20 cellular contexts compared by ENCODE assay signal in the genomic region with DNA sequence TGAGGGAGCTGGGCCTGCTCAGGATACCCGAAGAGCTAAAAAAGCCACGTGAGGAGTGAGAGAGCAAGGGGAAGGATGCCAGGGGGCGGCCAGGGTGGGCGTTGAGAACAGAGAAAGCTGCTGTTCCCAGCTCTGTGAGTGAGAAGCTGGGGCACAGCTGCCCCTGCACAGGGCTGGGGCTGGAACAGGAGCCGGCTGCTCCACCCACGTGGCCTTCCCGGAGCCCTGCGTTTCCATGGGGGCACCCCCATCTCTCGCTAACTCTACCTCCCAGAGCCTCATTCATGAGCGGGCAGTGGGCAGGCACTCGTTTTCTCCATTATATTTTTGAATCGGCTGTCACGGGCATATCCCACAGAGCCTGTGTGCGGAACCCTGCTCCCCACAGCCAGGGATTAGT. TPM values are rescaled to one million over a fixed set of nuclear protein-coding genes. Genes with fewer than 3 reads are reported as not detected.
DNase-seq lines count a peak whose midpoint lies in the region; ATAC-seq and TF ChIP-seq lines count a peak whose summit lies in the region.
"Had no signal": no experiment of that assay in that cellular context is flagged by ENCODE, and none has a peak within 500 bp of the region (broad histone marks: within the 10 kb centered on the region; RNA-seq: fewer than 3 reads in every experiment).

No MANE protein-coding gene starts in this region.

- H3K27ac Mint-ChIP-seq in HFFc6 (peak overlapping the region; percentile 52; the same call in 1 of the 2 replicates), endothelial cell (ENCODE audit: unreplicated experiment) (no peak overlapping the region)
- H3K27ac Mint-ChIP-seq in activated naive CD8-positive, alpha-beta T cell treated with anti-CD3 and anti-CD28 coated beads, Interleukin-2, amount 50 U/mL, for 24 hours = peak overlapping the region; percentile 39
- H3K27ac Mint-ChIP-seq in stimulated activated effector memory CD8-positive, alpha-beta T cell treated with anti-CD3 and anti-CD28 coated beads, Interleukin-12 subunit alpha, Interleukin-12 subunit beta, amount 100 ng/mL, for 72 hours = peak overlapping the region; percentile 12
- peak overlapping the region in 1 of 2 donors; percentile 60 for H3K27ac Mint-ChIP-seq in activated naive CD4-positive, alpha-beta T cell treated with anti-CD3 and anti-CD28 coated beads, Interleukin-2, amount 50 U/mL, for 72 hours

- H3K27me3 Mint-ChIP-seq in HFFc6 (ENCODE audit: insufficient read depth) = peaks cover 23% of the 10 kb centered on the region
- no peaks in the 10 kb centered on the region for H3K27me3 Mint-ChIP-seq in activated naive CD8-positive, alpha-beta T cell treated with anti-CD3 and anti-CD28 coated beads, Interleukin-2, amount 50 U/mL, for 24 hours
- H3K27me3 Mint-ChIP-seq in endothelial cell (ENCODE audit: unreplicated experiment) = peaks cover 12% of the 10 kb centered on the region
- H3K27me3 Mint-ChIP-seq: CD4-positive, CD25-positive, alpha-beta regulatory T cell had no signal

- TF ChIP-seq CTCF in HFFc6 (IDR thresholded peaks at IDR 0.05) = no peak
- no peak for TF ChIP-seq CTCF in endothelial cell (IDR thresholded peaks at IDR 0.05; ENCODE audit: unreplicated experiment)

- no peak for ATAC-seq in activated naive CD8-positive, alpha-beta T cell treated with anti-CD3 and anti-CD28 coated beads, Interleukin-2, amount 50 U/mL, for 24 hours
- ATAC-seq in stimulated activated effector memory CD8-positive, alpha-beta T cell treated with anti-CD3 and anti-CD28 coated beads, Interleukin-12 subunit alpha, Interleukin-12 subunit beta, amount 100 ng/mL, for 72 hours = no peak
- ATAC-seq in activated naive CD4-positive, alpha-beta T cell treated with anti-CD3 and anti-CD28 coated beads, Interleukin-2, amount 50 U/mL, for 72 hours = no peak

- peaks cover 5% of the 10 kb centered on the region; the same call in 1 of the 2 replicates for H3K4me1 Mint-ChIP-seq in HFFc6 (ENCODE audit: low read depth)
- peaks cover 2% of the 10 kb centered on the region for H3K4me1 Mint-ChIP-seq in activated naive CD8-positive, alpha-beta T cell treated with anti-CD3 and anti-CD28 coated beads, Interleukin-2, amount 50 U/mL, for 24 hours
- H3K4me1 Mint-ChIP-seq in endothelial cell (ENCODE audit: unreplicated experiment) = no peaks in the 10 kb centered on the region
- peaks cover 5% of the 10 kb centered on the region for H3K4me1 Mint-ChIP-seq in stimulated activated effector memory CD8-positive, alpha-beta T cell treated with anti-CD3 and anti-CD28 coated beads, Interleukin-12 subunit alpha, Interleukin-12 subunit beta, amount 100 ng/mL, for 72 hours
- H3K4me1 Mint-ChIP-seq: CD4-positive, CD25-positive, alpha-beta regulatory T cell had no signal

- no peak overlapping the region for H3K4me3 Mint-ChIP-seq in HFFc6
- no peak overlapping the region for H3K4me3 Mint-ChIP-seq in activated naive CD8-positive, alpha-beta T cell treated with anti-CD3 and anti-CD28 coated beads, Interleukin-2, amount 50 U/mL, for 24 hours
- H3K4me3 Mint-ChIP-seq in endothelial cell (ENCODE audit: unreplicated experiment) = peak overlapping the region; percentile 13
- no peak overlapping the region for H3K4me3 Mint-ChIP-seq in stimulated activated effector memory CD8-positive, alpha-beta T cell treated with anti-CD3 and anti-CD28 coated beads, Interleukin-12 subunit alpha, Interleukin-12 subunit beta, amount 100 ng/mL, for 72 hours

- H3K36me3 Mint-ChIP-seq in HFFc6 (ENCODE audit: low read depth) (peaks cover 21% of the 10 kb centered on the region), endothelial cell (ENCODE audit: low read depth, unreplicated experiment) (peaks cover 26% of the 10 kb centered on the region)
- H3K36me3 Mint-ChIP-seq in activated naive CD8-positive, alpha-beta T cell treated with anti-CD3 and anti-CD28 coated beads, Interleukin-2, amount 50 U/mL, for 24 hours (ENCODE audit: low read depth) = peaks cover 19% of the 10 kb centered on the region
- peaks cover 96% of the 10 kb centered on the region for H3K36me3 Mint-ChIP-seq in stimulated activated effector memory CD8-positive, alpha-beta T cell treated with anti-CD3 and anti-CD28 coated beads, Interleukin-12 subunit alpha, Interleukin-12 subunit beta, amount 100 ng/mL, for 72 hours
- H3K36me3 Mint-ChIP-seq in activated naive CD4-positive, alpha-beta T cell treated with anti-CD3 and anti-CD28 coated beads, Interleukin-2, amount 50 U/mL, for 72 hours = peaks cover 0 to 14% of the 10 kb centered on the region in 2 donors

- DNase-seq in HFFc6 = no peak
- DNase-seq in activated naive CD8-positive, alpha-beta T cell treated with anti-CD3 and anti-CD28 coated beads, Interleukin-2, amount 50 U/mL, for 24 hours = no peak
- DNase-seq in endothelial cell (ENCODE audit: low spot score) = no peak
- no peak for DNase-seq in stimulated activated effector memory CD8-positive, alpha-beta T cell treated with anti-CD3 and anti-CD28 coated beads, Interleukin-12 subunit alpha, Interleukin-12 subunit beta, amount 100 ng/mL, for 72 hours (ENCODE audit: low spot score in 2 of 2)
- no peak for DNase-seq in activated naive CD4-positive, alpha-beta T cell treated with anti-CD3 and anti-CD28 coated beads, Interleukin-2, amount 50 U/mL, for 72 hours (ENCODE audit: low spot score in 2 of 2)
- DNase-seq in NCI-H345 (lab: John Stamatoyannopoulos, UW) = no peak
- no peak for DNase-seq in SHP77 (lab: John Stamatoyannopoulos, UW)
- DNase-seq: CD4-positive, CD25-positive, alpha-beta regulatory T cell; EL; GF-D8; H7; KG1; NCI-H1092 treated with DMSO at 0.1 percent for 48 hours; NCI-H1436 treated with DMSO at 0.1 percent for 48 hours; NCI-H2029 treated with DMSO at 0.1 percent for 48 hours; NCI-H226; NCI-H524 treated with DMSO at 0.1 percent for 48 hours; NCI-H82 had no signal

- H3K9me3 Mint-ChIP-seq in HFFc6 = no peaks in the 10 kb centered on the region
- no peaks in the 10 kb centered on the region for H3K9me3 Mint-ChIP-seq in activated naive CD8-positive, alpha-beta T cell treated with anti-CD3 and anti-CD28 coated beads, Interleukin-2, amount 50 U/mL, for 24 hours
- H3K9me3 Mint-ChIP-seq in endothelial cell (ENCODE audit: unreplicated experiment) = no peaks in the 10 kb centered on the region
- H3K9me3 Mint-ChIP-seq in stimulated activated effector memory CD8-positive, alpha-beta T cell treated with anti-CD3 and anti-CD28 coated beads, Interleukin-12 subunit alpha, Interleukin-12 subunit beta, amount 100 ng/mL, for 72 hours = no peaks in the 10 kb centered on the region
- no peaks in the 10 kb centered on the region for H3K9me3 Mint-ChIP-seq in activated naive CD4-positive, alpha-beta T cell treated with anti-CD3 and anti-CD28 coated beads, Interleukin-2, amount 50 U/mL, for 72 hours
- H3K9me3 Mint-ChIP-seq: CD4-positive, CD25-positive, alpha-beta regulatory T cell had no signal

RNA-seq across cellular contexts. Expression of gene RFLNA, which starts 42.7 kb away (rescaled TPM):
- total RNA-seq in HFFc6 (2021; fragmentation: NEBNext Ultra II Directional; extraction: Animal tissue kit (Norgen Biotek cat#: 25700)) = not detected
- total RNA-seq in endothelial cell (ENCODE audit: unreplicated experiment) = 13.3 TPM
- under 1 TPM in 1 of 2 donors, not detected in 1; 0.32 TPM for total RNA-seq in activated naive CD4-positive, alpha-beta T cell treated with anti-CD3 and anti-CD28 coated beads, Interleukin-2, amount 50 U/mL, for 72 hours
- total RNA-seq: CD4-positive, CD25-positive, alpha-beta regulatory T cell; HT1080; SJSA1 had no signal

Comparison
In these comparisons a context has a peak if more than half of its experiments do, and no peak if none do; other contexts are left out.
1. RNA of gene RFLNA, which starts 42.7 kb away (total RNA-seq): 13.3 TPM in endothelial cell (single experiment); 0.32 TPM in activated naive CD4-positive, alpha-beta T cell treated with anti-CD3 and anti-CD28 coated beads, Interleukin-2, amount 50 U/mL, for 72 hours and not detected in HFFc6; every median in the first group is over 10 times any median in the second.